In the genomic region with DNA sequence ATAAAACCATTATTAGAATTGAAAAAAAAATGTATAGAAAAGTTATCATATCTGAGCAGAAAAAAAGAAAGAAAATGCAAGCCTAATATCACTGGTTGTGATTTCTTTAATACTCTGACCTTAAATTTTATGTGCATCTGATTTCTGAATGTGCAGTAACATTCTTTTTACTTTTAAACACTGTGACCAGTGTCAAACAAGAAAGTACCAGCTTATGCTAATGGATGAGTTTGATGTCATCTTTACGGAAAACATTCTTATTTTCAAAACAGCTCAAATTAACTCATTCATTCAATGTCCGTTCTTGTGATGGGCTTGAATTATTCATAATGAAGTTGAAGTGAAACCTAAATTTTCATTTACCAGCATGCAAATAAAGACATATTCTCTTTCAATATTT, we compare ENCODE assay signal across 25 cellular contexts. TPM values are rescaled to one million over a fixed set of nuclear protein-coding genes. Genes with fewer than 3 reads are reported as not detected.
DNase-seq lines count a peak whose midpoint lies in the region; ATAC-seq, FAIRE-seq and TF ChIP-seq lines count a peak whose summit lies in the region.
"Had no signal": no experiment of that assay in that cellular context is flagged by ENCODE, and none has a peak within 500 bp of the region (broad histone marks: within the 10 kb centered on the region; RNA-seq: fewer than 3 reads in every experiment).

A gene with protein sequence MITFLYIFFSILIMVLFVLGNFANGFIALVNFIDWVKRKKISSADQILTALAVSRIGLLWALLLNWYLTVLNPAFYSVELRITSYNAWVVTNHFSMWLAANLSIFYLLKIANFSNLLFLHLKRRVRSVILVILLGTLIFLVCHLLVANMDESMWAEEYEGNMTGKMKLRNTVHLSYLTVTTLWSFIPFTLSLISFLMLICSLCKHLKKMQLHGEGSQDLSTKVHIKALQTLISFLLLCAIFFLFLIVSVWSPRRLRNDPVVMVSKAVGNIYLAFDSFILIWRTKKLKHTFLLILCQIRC (minus strand): TSS at position 101 of the 400 bp plus-strand sequence. CDS start 52 bp downstream, at position 49.

- intact Hi-C loops in Calu3 (cut with micrococcal nuclease; ENCODE audit: unreplicated experiment), result no loop called here

- no peak for DNase-seq in Calu3
- no peak for DNase-seq in T-helper 17 cell
- no peak for DNase-seq in RWPE1 (ENCODE audit: low spot score)
- DNase-seq in putamen (ENCODE audit: low spot score), result no peak
- DNase-seq: 8988T; ACHN; AML-193; BE2C; CD4-positive, alpha-beta T cell; CD8-positive, alpha-beta memory T cell; DMS53; DMS79 treated with DMSO at 0.1 percent for 48 hours; GF-D8; H9 had no signal

- peak within 1 kb of the TSS; percentile 52 for H3K27ac Mint-ChIP-seq in Calu3 (ENCODE audit: unreplicated experiment)
- H3K27ac Mint-ChIP-seq in T-helper 17 cell, result no peak within 1 kb of the TSS
- H3K27ac Mint-ChIP-seq: CD14-positive monocyte; CD4-positive, alpha-beta T cell; GM23338; H9 had no signal

- CTCF ChIA-PET in Calu3 (lab: Charles Lee) (no interaction called here), RWPE1 (lab: Yijun Ruan, JAX) (no interaction called here)

- no peak within 1 kb of the TSS for H3K27ac ChIP-seq in RWPE1
- H3K27ac ChIP-seq: A549; BLaER1 treated with 17β-estradiol and CSF1 and Interleukin-3, amounts not matched to agents 10 nM and 100 nM had no signal

- BruUV-seq in Calu3 (replicated peaks; lab: Mats Ljungman, UMichigan), result no TSS peak

- H3K36me3 Mint-ChIP-seq in Calu3 (ENCODE audit: insufficient read depth, unreplicated experiment) (no peaks in the 10 kb centered on the region), T-helper 17 cell (ENCODE audit: low read depth) (peaks cover 6% of the 10 kb centered on the region)

- H3K4me3 Mint-ChIP-seq in Calu3 (ENCODE audit: low read depth, unreplicated experiment) (no peak within 1 kb of the TSS), T-helper 17 cell (peak within 1 kb of the TSS; percentile 19)
- H3K4me3 Mint-ChIP-seq: CD14-positive monocyte; CD4-positive, alpha-beta T cell; CD8-positive, alpha-beta memory T cell; GM23338; H9 had no signal

- no peak for TF ChIP-seq CTCF in Calu3 (IDR thresholded peaks at IDR 0.05; ENCODE audit: unreplicated experiment)
- no peak for TF ChIP-seq CTCF in RWPE1 (conservative IDR thresholded peaks at IDR 0.05; ENCODE audit: low read depth)

- ATAC-seq in T-helper 17 cell (no peak), GM19455 (IDR thresholded peaks at IDR 0.05; ENCODE audit: unreplicated experiment) (no peak)
- ATAC-seq: A549, GM23338, HCT116 had no signal

- no peaks in the 10 kb centered on the region for H3K9me3 ChIP-seq in T-helper 17 cell (ENCODE audit: control insufficient read depth, low read length, poor library complexity, severe bottlenecking)
- H3K9me3 ChIP-seq: BE2C had no signal

- no peaks in the 10 kb centered on the region for H3K4me1 Mint-ChIP-seq in Calu3 (ENCODE audit: low read depth, unreplicated experiment)
- H3K4me1 Mint-ChIP-seq in T-helper 17 cell, result peaks cover 14% of the 10 kb centered on the region
- H3K4me1 Mint-ChIP-seq: CD14-positive monocyte had no signal

- peak; percentile 65 for FAIRE-seq in islet of Langerhans (lab: Jason Lieb, UNC)
- FAIRE-seq: A549, GM12891, GM18507 had no signal

- H3K27me3 Mint-ChIP-seq in Calu3 (ENCODE audit: unreplicated experiment) (no peaks in the 10 kb centered on the region), T-helper 17 cell (no peaks in the 10 kb centered on the region)
- H3K27me3 Mint-ChIP-seq: CD4-positive, alpha-beta T cell had no signal

- POLR2A ChIA-PET in RWPE1 (lab: Yijun Ruan, JAX; ENCODE audit: low non-redundant PET), result no interaction called here

- H3K9me3 Mint-ChIP-seq in Calu3 (ENCODE audit: low read depth, unreplicated experiment), result no peaks in the 10 kb centered on the region

RNA-seq across cellular contexts. Expression of the gene that starts here (rescaled TPM):
- total RNA-seq in Calu3 (2022) (1.8 TPM in 2 replicates), T-helper 17 cell (under 1 TPM; 0.47 to 0.91 TPM)
- total RNA-seq: G401, H4 had no signal
